1 cellular context compared by ENCODE assay signal in genomic region chr15:66721020-66721419, GRCh38.
TF ChIP-seq lines count a peak whose summit lies in the region.

No MANE protein-coding gene starts in this region.

TF ChIP-seq in H1, 55 proteins besides CTCF, POLR2A, EP300 and RAD21:
- TF ChIP-seq JUND (IDR thresholded peaks at IDR 0.05; ENCODE audit: low read length) (no peak), POLR2AphosphoS5 (IDR thresholded peaks at IDR 0.05; ENCODE audit: low read depth, low read length) (no peak), SRF (IDR thresholded peaks at IDR 0.05; ENCODE audit: low read depth, low read length) (no peak), ATF2 (IDR thresholded peaks at IDR 0.05; ENCODE audit: low read length) (no peak), BACH1 (IDR thresholded peaks at IDR 0.05; ENCODE audit: low read length) (no peak), CTBP2 (IDR thresholded peaks at IDR 0.05; ENCODE audit: borderline replicate concordance, insufficient read depth, insufficient read length, low read length) (no peak), TAF7 (optimal IDR thresholded peaks at IDR 0.05; ENCODE audit: borderline replicate concordance, low read depth, low read length) (no peak), TAF1 (IDR thresholded peaks at IDR 0.05; ENCODE audit: low read depth, low read length) (no peak), HDAC6 (IDR thresholded peaks at IDR 0.05; ENCODE audit: low read depth, low read length) (no peak), MAFK (IDR thresholded peaks at IDR 0.05; ENCODE audit: low read depth, low read length) (no peak), TBP (IDR thresholded peaks at IDR 0.05; ENCODE audit: low read depth, low read length) (no peak), TEAD4 (IDR thresholded peaks at IDR 0.05; ENCODE audit: low read depth, low read length) (no peak)
